Comparison of ENCODE assay signal across 10 cellular contexts in genomic region chr6:31122803-31123706, GRCh38. TPM values are rescaled to one million over a fixed set of nuclear protein-coding genes. Genes with fewer than 3 reads are reported as not detected.
DNase-seq lines count a peak whose midpoint lies in the region; ATAC-seq and TF ChIP-seq lines count a peak whose summit lies in the region.
"Had no signal": no experiment of that assay in that cellular context is flagged by ENCODE, and none has a peak within 500 bp of the region (broad histone marks: within the 10 kb centered on the region; RNA-seq: fewer than 3 reads in every experiment).

No MANE protein-coding gene starts in this region.

- peaks cover 3 to 4% (median 4%) of the 10 kb centered on the region in 3 donors for H3K4me1 Mint-ChIP-seq in T-cell

- H3K4me3 ChIP-seq in parathyroid adenoma (ENCODE audit: low read depth, low read length) = no peak overlapping the region

- peaks cover 2 to 9% of the 10 kb centered on the region in 2 donors for H3K27me3 Mint-ChIP-seq in T-cell

- H3K4me3 Mint-ChIP-seq in T-cell = no peak overlapping the region
- H3K4me3 Mint-ChIP-seq: activated B cell treated with CpG ODN at 0.5 μM for 24 hours had no signal

- TF ChIP-seq CTCF in foreskin keratinocyte (conservative IDR thresholded peaks at IDR 0.05) = no peak
- TF ChIP-seq CTCF in parathyroid adenoma (IDR thresholded peaks at IDR 0.05) = no peak

- no peaks in the 10 kb centered on the region for H3K9me3 ChIP-seq in parathyroid adenoma (ENCODE audit: control insufficient read depth, low read length)

- peaks cover 12% of the 10 kb centered on the region for H3K79me2 ChIP-seq in parathyroid adenoma

- H3K9me3 Mint-ChIP-seq in T-cell = no peaks in the 10 kb centered on the region
- H3K9me3 Mint-ChIP-seq: activated B cell treated with CpG ODN at 0.5 μM for 24 hours had no signal

- CTCF ChIA-PET in T-cell (lab: Charles Lee) = no interaction called here

- no peak overlapping the region for H3K27ac ChIP-seq in foreskin keratinocyte
- peak overlapping the region; percentile 91 for H3K27ac ChIP-seq in parathyroid adenoma

- DNase-seq in COLO829 (ENCODE audit: low spot score) (peak; percentile 58), SW 1271 (lab: John Stamatoyannopoulos, UW) (peak; percentile 61 to 85), foreskin keratinocyte (peak in 1 of 2 donors; percentile 69), T-cell (no peak), SKM-1 (lab: John Stamatoyannopoulos, UW; ENCODE audit: unreplicated experiment) (no peak), HK-2 (ENCODE audit: unreplicated experiment) (no peak)
- DNase-seq: activated B cell treated with CpG ODN at 0.5 μM for 24 hours had no signal

- peak overlapping the region; percentile 76 for H2AFZ ChIP-seq in parathyroid adenoma

- POLR2A ChIA-PET in T-cell (lab: Charles Lee) = no interaction called here

- H3K9ac ChIP-seq in parathyroid adenoma = no peak overlapping the region

- H3K27me3 ChIP-seq in foreskin keratinocyte (no peaks in the 10 kb centered on the region), parathyroid adenoma (ENCODE audit: control insufficient read depth, insufficient read depth, low read length) (no peaks in the 10 kb centered on the region)

- H3K4me2 ChIP-seq in parathyroid adenoma (ENCODE audit: low read length) = no peak overlapping the region

- H3K4me1 ChIP-seq in foreskin keratinocyte (peaks cover 37% of the 10 kb centered on the region), parathyroid adenoma (peaks cover 47% of the 10 kb centered on the region)

- peak; percentile 18 for ATAC-seq in foreskin keratinocyte
- no peak for ATAC-seq in T-cell (replicated peaks in 1 of 4)
- ATAC-seq in HG02981 (IDR thresholded peaks at IDR 0.05; ENCODE audit: unreplicated experiment) = no peak

- H3K36me3 Mint-ChIP-seq in T-cell = no peaks in the 10 kb centered on the region

- H3K27ac Mint-ChIP-seq in T-cell = no peak overlapping the region
- H3K27ac Mint-ChIP-seq: activated B cell treated with CpG ODN at 0.5 μM for 24 hours had no signal

- H3K36me3 ChIP-seq in parathyroid adenoma (ENCODE audit: control insufficient read depth, insufficient read depth, low read length) = no peaks in the 10 kb centered on the region

RNA-seq across cellular contexts. Expression of gene CDSN, which starts 2.8 kb away (rescaled TPM):
- total RNA-seq in foreskin keratinocyte (0.88 and 1.3 TPM in 2 replicates), T-cell (not detected)
- 0.86 and 1.4 TPM in 2 replicates for polyA plus RNA-seq in foreskin keratinocyte
- total RNA-seq: activated B cell treated with CpG ODN at 0.5 μM for 24 hours, glomerular endothelial cell had no signal

RNA-seq across cellular contexts. Expression of gene PSORS1C1, which starts 8.5 kb away (rescaled TPM):
- total RNA-seq in foreskin keratinocyte (7.4 and 10.5 TPM in 2 replicates), T-cell (not detected)
- 12.5 and 19.7 TPM in 2 replicates for polyA plus RNA-seq in foreskin keratinocyte

RNA-seq across cellular contexts. Expression of gene C6orf15, which starts 10.7 kb away (rescaled TPM):
- total RNA-seq in foreskin keratinocyte (0.11 and 0.68 TPM in 2 replicates), T-cell (not detected)
- 0.16 and 0.78 TPM in 2 replicates for polyA plus RNA-seq in foreskin keratinocyte
- total RNA-seq: activated B cell treated with CpG ODN at 0.5 μM for 24 hours, glomerular endothelial cell had no signal

RNA-seq across cellular contexts. Expression of gene PSORS1C2, which starts 15.8 kb away (rescaled TPM):
- total RNA-seq in foreskin keratinocyte = not detected in 2 replicates
- polyA plus RNA-seq in foreskin keratinocyte = not detected in 2 replicates
- not detected for total RNA-seq in T-cell
- total RNA-seq: activated B cell treated with CpG ODN at 0.5 μM for 24 hours, glomerular endothelial cell had no signal

RNA-seq across cellular contexts. Expression of gene CCHCR1, which starts 34.5 kb away (rescaled TPM):
- 18.4 and 21.8 TPM in 2 replicates for total RNA-seq in foreskin keratinocyte
- polyA plus RNA-seq in foreskin keratinocyte = 16.7 and 18.5 TPM in 2 replicates
- total RNA-seq in T-cell = 10 to 100 TPM; 20.7 to 38.6 (median 28.1) TPM

Comparison
In these comparisons a context has a peak if more than half of its experiments do, and no peak if none do; other contexts are left out.
1. DNase-seq: peak in COLO829 (single experiment) and SW 1271 (2 of 2); none in T-cell (0 of 34), SKM-1 (single experiment) and HK-2 (single experiment).